In genomic region chr2:25301453-25302352, GRCh38 we compare ENCODE assay signal across 8 cellular contexts.
DNase-seq lines count a peak whose midpoint lies in the region; ATAC-seq lines count a peak whose summit lies in the region.

No MANE protein-coding gene starts in this region.

- peak; percentile 91 for ATAC-seq in GM18499 (IDR thresholded peaks at IDR 0.05; ENCODE audit: insufficient read depth, unreplicated experiment)
- ATAC-seq in HG02642 (IDR thresholded peaks at IDR 0.05; ENCODE audit: poor library complexity, unreplicated experiment): peak; percentile 94

- DNase-seq in NCI-H2171 (lab: John Stamatoyannopoulos, UW) (peak; percentile 20), activated T-cell treated with anti-CD3 and anti-CD28 coated beads for 48 hours (ENCODE audit: low read depth) (peak; percentile 76), iris pigment epithelial cell (ENCODE audit: low read depth) (peak; percentile 87), stromal cell of bone marrow (ENCODE audit: low read depth) (peak; percentile 67), SHP77 (lab: John Stamatoyannopoulos, UW) (no peak), NCI-H2196 treated with DMSO at 0.1 percent for 48 hours (lab: John Stamatoyannopoulos, UW; ENCODE audit: unreplicated experiment) (no peak)

Comparison
In these comparisons a context has a peak if more than half of its experiments do, and no peak if none do; other contexts are left out.
1. DNase-seq: peak in NCI-H2171 (single experiment), activated T-cell treated with anti-CD3 and anti-CD28 coated beads for 48 hours (single experiment), iris pigment epithelial cell (single experiment) and stromal cell of bone marrow (single experiment); none in SHP77 (0 of 2) and NCI-H2196 treated with DMSO at 0.1 percent for 48 hours (single experiment).